ENCODE assay signal across 15 cellular contexts in genomic region chr17:76833034-76833689, GRCh38. TPM values are rescaled to one million over a fixed set of nuclear protein-coding genes. Genes with fewer than 3 reads are reported as not detected.
DNase-seq lines count a peak whose midpoint lies in the region; ATAC-seq and TF ChIP-seq lines count a peak whose summit lies in the region.
"Had no signal": no experiment of that assay in that cellular context is flagged by ENCODE, and none has a peak within 500 bp of the region (broad histone marks: within the 10 kb centered on the region; RNA-seq: fewer than 3 reads in every experiment).

No MANE protein-coding gene starts in this region.

- H4K20me1 ChIP-seq in GM23338 (replicated peaks; ENCODE audit: insufficient read depth): no peaks in the 10 kb centered on the region
- H4K20me1 ChIP-seq: BLaER1 treated with 17β-estradiol and CSF1 and Interleukin-3, amounts not matched to agents 10 nM and 100 nM had no signal

- H3K4me3 Mint-ChIP-seq in GM23338 (no peak overlapping the region), HFFc6 (no peak overlapping the region)

- H3K27ac Mint-ChIP-seq in GM23338 (no peak overlapping the region), HFFc6 (no peak overlapping the region)

- no peaks in the 10 kb centered on the region for H3K27me3 ChIP-seq in GM23338 (ENCODE audit: insufficient read depth)
- no peaks in the 10 kb centered on the region for H3K27me3 ChIP-seq in MG63
- H3K27me3 ChIP-seq: BLaER1 treated with 17β-estradiol and CSF1 and Interleukin-3, amounts not matched to agents 10 nM and 100 nM had no signal

- no peaks in the 10 kb centered on the region for H3K9me3 ChIP-seq in MG63
- H3K9me3 ChIP-seq: BLaER1 treated with 17β-estradiol and CSF1 and Interleukin-3, amounts not matched to agents 10 nM and 100 nM; HAP-1 had no signal

- DNase-seq in GM23338 (ENCODE audit: low spot score) (no peak), MG63 (peak; percentile 17), epithelial cell of esophagus (ENCODE audit: low read depth) (peak; percentile 38), D341Med (ENCODE audit: low spot score) (no peak), HFFc6 (no peak), NCI-H345 treated with DMSO at 0.1 percent for 48 hours (lab: John Stamatoyannopoulos, UW; ENCODE audit: unreplicated experiment) (no peak)
- DNase-seq in effector CD4-positive, alpha-beta T cell: no peak
- DNase-seq: ACHN; CD4-positive, CD25-positive, alpha-beta regulatory T cell; DMS 273 treated with DMSO at 0.1 percent for 48 hours; GM23248 had no signal

- TF ChIP-seq CTCF in GM23338 (conservative IDR thresholded peaks at IDR 0.05; ENCODE audit: low read depth in 2 of 2): no peak
- no peak for TF ChIP-seq CTCF in VCaP (conservative IDR thresholded peaks at IDR 0.05)
- TF ChIP-seq CTCF in epithelial cell of esophagus (IDR thresholded peaks at IDR 0.05; ENCODE audit: insufficient read depth, low read depth, low read length, missing control alignments): no peak
- TF ChIP-seq CTCF in HFFc6 (IDR thresholded peaks at IDR 0.05): no peak

- no peaks in the 10 kb centered on the region for H3F3A ChIP-seq in GM23338 (replicated peaks; ENCODE audit: low read depth)

- H3K9me3 Mint-ChIP-seq in GM23338 (no peaks in the 10 kb centered on the region), HFFc6 (no peaks in the 10 kb centered on the region)

- no peaks in the 10 kb centered on the region for H3K79me2 ChIP-seq in GM23338 (replicated peaks; ENCODE audit: insufficient read depth)

- H2AFZ ChIP-seq in GM23338: no peak overlapping the region
- H2AFZ ChIP-seq: GM23248 had no signal

- H3K4me1 Mint-ChIP-seq in GM23338 (peaks cover 3% of the 10 kb centered on the region; the same call in 2 of the 3 replicates), HFFc6 (ENCODE audit: low read depth) (no peaks in the 10 kb centered on the region)
- H3K4me1 Mint-ChIP-seq: CD4-positive, CD25-positive, alpha-beta regulatory T cell had no signal

- H3K36me3 ChIP-seq in GM23338 (ENCODE audit: insufficient read depth) (no peaks in the 10 kb centered on the region), MG63 (no peaks in the 10 kb centered on the region)
- H3K36me3 ChIP-seq: BLaER1 treated with 17β-estradiol and CSF1 and Interleukin-3, amounts not matched to agents 10 nM and 100 nM; HAP-1 had no signal

- H3K4me2 ChIP-seq in GM23338: no peak overlapping the region
- H3K4me2 ChIP-seq: BLaER1 treated with 17β-estradiol and CSF1 and Interleukin-3, amounts not matched to agents 10 nM and 100 nM had no signal

- H3K36me3 Mint-ChIP-seq in GM23338 (ENCODE audit: low read depth) (no peaks in the 10 kb centered on the region), HFFc6 (ENCODE audit: low read depth) (no peaks in the 10 kb centered on the region)
- H3K36me3 Mint-ChIP-seq: CD4-positive, CD25-positive, alpha-beta regulatory T cell had no signal

- H3K4me3 ChIP-seq in GM23338: no peak overlapping the region
- H3K4me3 ChIP-seq in MG63: no peak overlapping the region
- H3K4me3 ChIP-seq in epithelial cell of esophagus (ENCODE audit: low read length): no peak overlapping the region
- H3K4me3 ChIP-seq: BLaER1 treated with 17β-estradiol and CSF1 and Interleukin-3, amounts not matched to agents 10 nM and 100 nM; GM23248; HAP-1 had no signal

- no peaks in the 10 kb centered on the region for H3K9me2 ChIP-seq in GM23338 (ENCODE audit: insufficient read depth)

- H3K27me3 Mint-ChIP-seq in GM23338 (ENCODE audit: insufficient read depth, low read depth, poor library complexity) (peaks cover 11% of the 10 kb centered on the region), HFFc6 (ENCODE audit: insufficient read depth) (peaks cover 37% of the 10 kb centered on the region)

- H3K4me1 ChIP-seq in GM23338 (ENCODE audit: insufficient read depth): no peaks in the 10 kb centered on the region
- H3K4me1 ChIP-seq: HAP-1 had no signal

- no peak overlapping the region for H3K27ac ChIP-seq in GM23338 (ENCODE audit: low read depth)
- H3K27ac ChIP-seq in VCaP: peak overlapping the region; percentile 98
- H3K27ac ChIP-seq: BLaER1 treated with 17β-estradiol and CSF1 and Interleukin-3, amounts not matched to agents 10 nM and 100 nM; GM23248; HL-60 had no signal

- peak; percentile 34; the same call in 1 of the 3 replicates for ATAC-seq in GM23338

TF ChIP-seq in GM23338, 12 proteins besides CTCF, POLR2A, EP300 and RAD21 (continues in another document):
- TF ChIP-seq EZH2phosphoT487 (IDR thresholded peaks at IDR 0.05; ENCODE audit: unreplicated experiment): no peak
- TF ChIP-seq ZNF114 (CRISPR knock-in tag; IDR thresholded peaks at IDR 0.05): no peak
- no peak for TF ChIP-seq STAT1 (IDR thresholded peaks at IDR 0.05; ENCODE audit: unreplicated experiment)
- no peak for TF ChIP-seq EZH2 (IDR thresholded peaks at IDR 0.05; ENCODE audit: low read depth, unreplicated experiment)
- TF ChIP-seq ZNF331 (CRISPR knock-in tag; IDR thresholded peaks at IDR 0.05; ENCODE audit: low read depth): no peak
- no peak for TF ChIP-seq ZNF462 (CRISPR knock-in tag; IDR thresholded peaks at IDR 0.05)
- TF ChIP-seq JUNB (IDR thresholded peaks at IDR 0.05; ENCODE audit: unreplicated experiment): no peak
- TF ChIP-seq NANOG (IDR thresholded peaks at IDR 0.05; ENCODE audit: borderline replicate concordance): no peak
- no peak for TF ChIP-seq POLR2AphosphoS5 (IDR thresholded peaks at IDR 0.05; ENCODE audit: low read depth)
- no peak for TF ChIP-seq ETS1 (IDR thresholded peaks at IDR 0.05)

RNA-seq across cellular contexts. Expression of gene MGAT5B, which starts 35.0 kb away (rescaled TPM):
- total RNA-seq in GM23338 (2014; rRNA removed; shearing (Covaris generic)): 8.2 and 10.0 TPM in 2 replicates
- 1.6 and 2.1 TPM in 2 replicates for polyA plus RNA-seq in GM23338 (2016; fragmentation: Nextera tagmentation; extraction: Ambion mirVana)
- 2.4 and 3.3 TPM in 2 replicates for total RNA-seq in MG63 (2014; rRNA removed; shearing (Covaris generic); ENCODE audit: low replicate concordance)
- total RNA-seq in HFFc6 (2021; fragmentation: NEBNext Ultra II Directional; extraction: Animal tissue kit (Norgen Biotek cat#: 25700)): 1 to 10 TPM; 1.5 to 2.3 (median 1.8) TPM
- total RNA-seq: CD4-positive, CD25-positive, alpha-beta regulatory T cell had no signal
- polyA plus RNA-seq: CD4-positive, CD25-positive, alpha-beta regulatory T cell had no signal

Comparison
In these comparisons a context has a peak if more than half of its experiments do, and no peak if none do; other contexts are left out.
1. DNase-seq: peak in MG63 (single experiment) and epithelial cell of esophagus (single experiment); none in GM23338 (single experiment), D341Med (single experiment), HFFc6 (single experiment), effector CD4-positive, alpha-beta T cell (single experiment) and NCI-H345 treated with DMSO at 0.1 percent for 48 hours (single experiment).